Comparison of ENCODE assay signal across 16 cellular contexts in the genomic region with DNA sequence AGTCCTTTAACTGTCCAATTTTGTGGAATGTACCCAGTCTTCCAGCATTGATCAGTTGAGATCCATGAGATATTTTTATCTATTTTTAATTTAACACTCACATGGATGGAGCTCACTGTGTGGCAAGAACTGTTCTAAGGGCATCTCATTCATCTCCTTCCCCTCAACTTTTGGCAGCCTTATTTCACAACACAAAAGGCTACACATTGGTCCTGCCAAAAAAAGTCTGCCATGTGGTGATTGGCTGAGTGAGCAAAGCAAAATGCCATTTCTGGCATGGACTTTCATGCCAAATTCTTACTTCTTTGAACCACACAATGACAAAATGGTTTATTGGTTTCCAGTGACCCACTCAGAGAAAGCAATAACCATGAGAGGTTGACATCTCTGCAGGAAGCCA.
DNase-seq lines count a peak whose midpoint lies in the region; ATAC-seq and TF ChIP-seq lines count a peak whose summit lies in the region.
"Had no signal": no experiment of that assay in that cellular context is flagged by ENCODE, and none has a peak within 500 bp of the region (broad histone marks: within the 10 kb centered on the region; RNA-seq: fewer than 3 reads in every experiment).

No MANE protein-coding gene starts in this region.

- no peak for ATAC-seq in CD4-positive, alpha-beta T cell (ENCODE audit: poor library complexity)
- no peak for ATAC-seq in naive thymus-derived CD8-positive, alpha-beta T cell
- ATAC-seq in HG03439 (IDR thresholded peaks at IDR 0.05; ENCODE audit: unreplicated experiment) (no peak), HG02610 (IDR thresholded peaks at IDR 0.05; ENCODE audit: unreplicated experiment) (no peak)
- ATAC-seq: A549 had no signal

- no peak overlapping the region for H3K27ac ChIP-seq in CD4-positive, alpha-beta T cell (ENCODE audit: low read depth, low read length)
- peak overlapping the region; percentile 18; the same call in 1 of the 2 replicates for H3K27ac ChIP-seq in VCaP
- H3K27ac ChIP-seq: A549 had no signal

- H3K27me3 Mint-ChIP-seq in CD4-positive, alpha-beta T cell: no peaks in the 10 kb centered on the region
- H3K27me3 Mint-ChIP-seq in naive thymus-derived CD8-positive, alpha-beta T cell: no peaks in the 10 kb centered on the region
- H3K27me3 Mint-ChIP-seq: IgD-negative memory B cell had no signal

- CTCF ChIA-PET in CD4-positive, alpha-beta T cell (lab: Charles Lee): no interaction called here

- H3K4me1 Mint-ChIP-seq in CD4-positive, alpha-beta T cell (ENCODE audit: low read depth): peaks cover 62% of the 10 kb centered on the region
- H3K4me1 Mint-ChIP-seq in naive thymus-derived CD8-positive, alpha-beta T cell: peaks cover 26 to 72% (median 52%) of the 10 kb centered on the region in 4 donors

- POLR2A ChIA-PET in CD4-positive, alpha-beta T cell (lab: Charles Lee): no interaction called here
- POLR2A ChIA-PET in naive thymus-derived CD8-positive, alpha-beta T cell (lab: Charles Lee): no interaction called here

- peaks cover 60% of the 10 kb centered on the region for H3K36me3 Mint-ChIP-seq in CD4-positive, alpha-beta T cell (ENCODE audit: low read depth)
- H3K36me3 Mint-ChIP-seq in naive thymus-derived CD8-positive, alpha-beta T cell: peaks cover 0 to 40% (median under 1%) of the 10 kb centered on the region in 3 donors
- H3K36me3 Mint-ChIP-seq: IgD-negative memory B cell had no signal

- TF ChIP-seq CTCF in CD4-positive, alpha-beta T cell (IDR thresholded peaks at IDR 0.05): no peak
- TF ChIP-seq CTCF in VCaP (conservative IDR thresholded peaks at IDR 0.05): no peak

- H3K9me3 Mint-ChIP-seq in CD4-positive, alpha-beta T cell: no peaks in the 10 kb centered on the region
- peaks cover 0 to 2% (median 0%) of the 10 kb centered on the region in 9 donors for H3K9me3 Mint-ChIP-seq in naive thymus-derived CD8-positive, alpha-beta T cell
- H3K9me3 Mint-ChIP-seq: CD14-positive monocyte, HFFc6, IgD-negative memory B cell had no signal

- H3K27me3 ChIP-seq in CD4-positive, alpha-beta T cell (ENCODE audit: control insufficient read depth, insufficient read depth, low read length): no peaks in the 10 kb centered on the region

- no peak for DNase-seq in CD4-positive, alpha-beta T cell
- peak; percentile 1 for DNase-seq in MV-4-11 (lab: John Stamatoyannopoulos, UW)
- DNase-seq in naive thymus-derived CD8-positive, alpha-beta T cell: no peak
- DNase-seq in NCI-H1105 (lab: John Stamatoyannopoulos, UW): no peak
- DNase-seq: Calu3, DMS 273 treated with DMSO at 0.1 percent for 48 hours, EL, HCEC 1CT, HFFc6, KG1 had no signal

- no peaks in the 10 kb centered on the region for H3K9me3 ChIP-seq in CD4-positive, alpha-beta T cell (ENCODE audit: control insufficient read depth, low read length)
- H3K9me3 ChIP-seq: A549 had no signal

- intact Hi-C loops in CD4-positive, alpha-beta T cell (cut with DNase I, micrococcal nuclease): no loop called here

- H3K27ac Mint-ChIP-seq in CD4-positive, alpha-beta T cell: peak overlapping the region; percentile 91
- peak overlapping the region in 6 of 10 donors; percentile 11 to 99 (median 96) for H3K27ac Mint-ChIP-seq in naive thymus-derived CD8-positive, alpha-beta T cell
- H3K27ac Mint-ChIP-seq: HFFc6 had no signal

- no peak overlapping the region for H3K4me3 Mint-ChIP-seq in CD4-positive, alpha-beta T cell
- no peak overlapping the region for H3K4me3 Mint-ChIP-seq in naive thymus-derived CD8-positive, alpha-beta T cell
- H3K4me3 Mint-ChIP-seq: CD14-positive monocyte, HFFc6 had no signal
